In the genomic region with DNA sequence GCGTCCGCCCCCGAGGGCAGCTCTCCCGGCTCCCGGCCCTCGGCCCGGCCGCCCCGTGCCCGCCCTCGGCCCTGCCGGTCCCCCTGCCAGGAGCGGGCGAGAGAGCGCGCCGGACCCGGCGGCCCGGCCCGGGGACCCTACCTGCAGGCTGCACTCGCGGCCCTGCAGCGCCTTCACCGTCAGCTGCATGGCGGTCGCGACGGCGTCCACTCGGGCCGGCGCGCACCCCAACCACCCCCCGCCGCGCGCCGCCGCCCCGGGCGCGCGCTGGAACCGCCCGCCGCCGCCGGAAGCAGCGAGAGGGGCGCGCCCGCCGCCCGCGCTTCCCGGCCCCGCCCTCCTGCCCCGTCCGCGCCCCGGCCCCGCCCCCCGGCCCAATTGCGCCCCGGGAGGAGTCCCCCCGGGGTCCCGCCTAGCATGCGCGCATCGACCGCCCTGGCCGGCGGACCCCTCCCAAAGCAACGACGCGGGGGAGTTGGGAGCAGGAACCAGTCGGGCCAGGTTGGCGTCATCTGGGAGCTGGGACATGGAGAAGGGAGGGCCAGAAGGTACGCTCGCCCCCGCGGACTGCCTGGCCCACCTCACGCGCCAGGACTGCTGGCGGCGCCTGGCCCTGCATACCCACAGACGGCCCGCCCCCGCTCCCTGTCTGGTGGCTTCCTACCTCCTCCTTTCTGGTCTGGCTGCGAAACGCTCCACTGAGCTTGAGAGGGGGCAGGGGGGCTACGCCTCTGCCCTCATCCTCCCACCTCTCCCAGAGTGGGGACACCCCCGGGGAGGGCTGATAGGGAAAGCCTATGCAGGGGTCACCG, we compare ENCODE assay signal across 8 cellular contexts. TPM values are rescaled to one million over a fixed set of nuclear protein-coding genes. Genes with fewer than 3 reads are reported as not detected.
DNase-seq lines count a peak whose midpoint lies in the region; ATAC-seq, FAIRE-seq and TF ChIP-seq lines count a peak whose summit lies in the region.

UBL4A (minus strand) TSS at position 220 of the 812 bp plus-strand sequence; CDS start at position 189, 31 bp downstream.

- H3K4me2 ChIP-seq in hepatocyte = peak within 1 kb of the TSS; percentile 80

- peaks cover 2% of the 10 kb centered on the region for H3K4me1 ChIP-seq in hepatocyte (ENCODE audit: insufficient read depth)

- no peaks in the 10 kb centered on the region for H3K9me3 ChIP-seq in hepatocyte (ENCODE audit: low read depth)

- peak within 1 kb of the TSS; percentile 46 for H3K4me3 ChIP-seq in astrocyte of the cerebellum (ENCODE audit: low read depth, low read length)
- peak within 1 kb of the TSS; percentile 42 for H3K4me3 ChIP-seq in hepatocyte

- no peaks in the 10 kb centered on the region for H3K9me2 ChIP-seq in hepatocyte (replicated peaks; ENCODE audit: insufficient read depth)

- ATAC-seq in GM21526 (IDR thresholded peaks at IDR 0.05; ENCODE audit: low FRiP score, unreplicated experiment) (no peak), GM21737 (IDR thresholded peaks at IDR 0.05; ENCODE audit: unreplicated experiment) (no peak)

- peak within 1 kb of the TSS; percentile 86 for H3K27ac ChIP-seq in hepatocyte

- H3K27me3 Mint-ChIP-seq in T-helper 1 cell treated with Interleukin-12 subunit alpha and Interleukin-12 subunit beta and Interleukin-4 antibody, amounts not matched to agents 30 μg/mL and 1 μg/mL, for 36 hours (ENCODE audit: low read depth) = no peaks in the 10 kb centered on the region

- H3K36me3 ChIP-seq in hepatocyte (replicated peaks; ENCODE audit: insufficient read depth, low read depth) = no peaks in the 10 kb centered on the region

- H3K4me1 Mint-ChIP-seq in T-helper 1 cell treated with Interleukin-12 subunit alpha and Interleukin-12 subunit beta and Interleukin-4 antibody, amounts not matched to agents 30 μg/mL and 1 μg/mL, for 36 hours (ENCODE audit: low read depth) = peaks cover 13% of the 10 kb centered on the region

- 0 out of 2 replicates have a peak, but pooled peaks have one; percentile 24 for TF ChIP-seq EP300 in Ishikawa (IDR thresholded peaks at IDR 0.05; ENCODE audit: borderline replicate concordance)

- no peaks in the 10 kb centered on the region for H4K20me1 ChIP-seq in hepatocyte (ENCODE audit: insufficient read depth, poor library complexity, severe bottlenecking)

- TF ChIP-seq RAD21 in Ishikawa (IDR thresholded peaks at IDR 0.05; ENCODE audit: low read depth) = no peak

- peak within 1 kb of the TSS; percentile 72 for H3K4me3 Mint-ChIP-seq in T-helper 1 cell treated with Interleukin-12 subunit alpha and Interleukin-12 subunit beta and Interleukin-4 antibody, amounts not matched to agents 30 μg/mL and 1 μg/mL, for 36 hours

- FAIRE-seq in GM12892 (lab: Jason Lieb, UNC) = peak; percentile 76

- no peaks in the 10 kb centered on the region for H3K27me3 ChIP-seq in hepatocyte

- no peaks in the 10 kb centered on the region for H3K9me3 Mint-ChIP-seq in T-helper 1 cell treated with Interleukin-12 subunit alpha and Interleukin-12 subunit beta and Interleukin-4 antibody, amounts not matched to agents 30 μg/mL and 1 μg/mL, for 36 hours

- in situ Hi-C loops in astrocyte of the cerebellum (cut with HindIII; ENCODE audit: low sequenced_read_pairs) = loop anchor here (5.0 kb wide), 1 partner anchor 39 kb away; no protein-coding TSS in a partner anchor

- peak within 1 kb of the TSS; percentile 57 for H3K27ac Mint-ChIP-seq in T-helper 1 cell treated with Interleukin-12 subunit alpha and Interleukin-12 subunit beta and Interleukin-4 antibody, amounts not matched to agents 30 μg/mL and 1 μg/mL, for 36 hours

- peak; percentile 67 for DNase-seq in GM12892 (ENCODE audit: insufficient read length)
- no peak for DNase-seq in astrocyte of the cerebellum (ENCODE audit: low read depth)
- DNase-seq in hepatocyte (ENCODE audit: low spot score) = peak; percentile 83
- peak; percentile 69 for DNase-seq in retina

- H2AFZ ChIP-seq in hepatocyte = no peak within 1 kb of the TSS

- H3K36me3 Mint-ChIP-seq in T-helper 1 cell treated with Interleukin-12 subunit alpha and Interleukin-12 subunit beta and Interleukin-4 antibody, amounts not matched to agents 30 μg/mL and 1 μg/mL, for 36 hours (ENCODE audit: low read depth) = peaks cover 16% of the 10 kb centered on the region

- TF ChIP-seq CTCF in astrocyte of the cerebellum (IDR thresholded peaks at IDR 0.05; ENCODE audit: low read depth, low read length, missing control alignments) = no peak
- TF ChIP-seq CTCF in hepatocyte (IDR thresholded peaks at IDR 0.05; ENCODE audit: poor library complexity) = no peak

- H3K79me2 ChIP-seq in hepatocyte = peaks cover 5% of the 10 kb centered on the region

- TF ChIP-seq POLR2A in GM12892 (IDR thresholded peaks at IDR 0.05; ENCODE audit: low read depth, low read length) = no peak

- WGBS in hepatocyte (ENCODE audit: low lambda C conversion rate, missing lambda C conversion rate) = 32% methylated on average over 16 of the region's 95 CpGs

TF ChIP-seq in Ishikawa, 13 proteins besides CTCF, POLR2A, EP300 and RAD21:
- TF ChIP-seq NFIC (IDR thresholded peaks at IDR 0.05) (no peak), FOXM1 (IDR thresholded peaks at IDR 0.05; ENCODE audit: borderline replicate concordance, low read depth) (no peak), CREB1 (IDR thresholded peaks at IDR 0.05; ENCODE audit: low read depth) (no peak), TEAD4 (IDR thresholded peaks at IDR 0.05) (0 out of 2 replicates have a peak, but pooled peaks have one; percentile 17), REST (IDR thresholded peaks at IDR 0.05; ENCODE audit: low read depth) (no peak), ZBTB7A (IDR thresholded peaks at IDR 0.05; ENCODE audit: low read depth) (peak; percentile 85), MAX (IDR thresholded peaks at IDR 0.05) (peak; percentile 50; the same call in 1 of the 2 replicates), TCF12 (IDR thresholded peaks at IDR 0.05; ENCODE audit: low read depth) (peak; percentile 53; the same call in 1 of the 2 replicates), YY1 (IDR thresholded peaks at IDR 0.05; ENCODE audit: low read depth) (no peak), TAF1 (IDR thresholded peaks at IDR 0.05; ENCODE audit: low read depth) (no peak), EGR1 (IDR thresholded peaks at IDR 0.05) (peak; percentile 88), CEBPB (IDR thresholded peaks at IDR 0.05) (no peak; the same call in 1 of the 2 replicates)
- TF ChIP-seq, protein P1, sequence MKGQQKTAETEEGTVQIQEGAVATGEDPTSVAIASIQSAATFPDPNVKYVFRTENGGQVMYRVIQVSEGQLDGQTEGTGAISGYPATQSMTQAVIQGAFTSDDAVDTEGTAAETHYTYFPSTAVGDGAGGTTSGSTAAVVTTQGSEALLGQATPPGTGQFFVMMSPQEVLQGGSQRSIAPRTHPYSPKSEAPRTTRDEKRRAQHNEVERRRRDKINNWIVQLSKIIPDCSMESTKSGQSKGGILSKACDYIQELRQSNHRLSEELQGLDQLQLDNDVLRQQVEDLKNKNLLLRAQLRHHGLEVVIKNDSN (IDR thresholded peaks at IDR 0.05) = no peak

RNA-seq across cellular contexts. Expression of gene UBL4A, which starts in this region (rescaled TPM):
- 20.3 TPM for polyA plus RNA-seq in GM12892 (2012; ENCODE audit: missing spikeins)
- total RNA-seq in hepatocyte = 25.0 and 26.7 TPM in 2 replicates
- polyA plus RNA-seq in hepatocyte = 29.9 and 34.0 TPM in 2 replicates
